Comparison of ENCODE assay signal across 9 cellular contexts in genomic region chr9:108271646-108272349, GRCh38.
A peak's percentile ranks its signal among the peaks of the same experiment; 100 is the strongest.
DNase-seq lines count a peak whose midpoint lies in the region; ATAC-seq and TF ChIP-seq lines count a peak whose summit lies in the region.
"Had no signal": no experiment of that assay in that cellular context is flagged by ENCODE, and none has a peak within 500 bp of the region (broad histone marks: within the 10 kb centered on the region; RNA-seq: fewer than 3 reads in every experiment).

No MANE protein-coding gene starts in this region.

- ATAC-seq in HG03095 (IDR thresholded peaks at IDR 0.05; ENCODE audit: unreplicated experiment) (no peak), HG02852 (IDR thresholded peaks at IDR 0.05; ENCODE audit: unreplicated experiment) (no peak)

- H3K9ac ChIP-seq in endodermal cell (ENCODE audit: extremely low read depth, low read length, poor library complexity, severe bottlenecking): peak overlapping the region; percentile 42

- H3K27me3 ChIP-seq in endodermal cell (ENCODE audit: control insufficient read depth, insufficient read depth, low read length, poor library complexity, severe bottlenecking): peaks cover 77% of the 10 kb centered on the region
- H3K27me3 ChIP-seq: cardiac muscle cell had no signal

- H3K9me3 Mint-ChIP-seq in endodermal cell (peaks cover 6% of the 10 kb centered on the region), nephron (no peaks in the 10 kb centered on the region)

- H3K4me3 ChIP-seq in AG09309 (ENCODE audit: control insufficient read depth, low read depth, low read length) (peak overlapping the region; percentile 20), endodermal cell (ENCODE audit: low read length) (no peak overlapping the region)
- H3K4me3 ChIP-seq: cardiac muscle cell had no signal

- no peak for TF ChIP-seq CTCF in AG09309 (IDR thresholded peaks at IDR 0.05; ENCODE audit: control insufficient read depth, insufficient read depth, low read depth, low read length, missing control alignments)
- no peak for TF ChIP-seq CTCF in endodermal cell (conservative IDR thresholded peaks at IDR 0.05)
- no peak for TF ChIP-seq CTCF in nephron (IDR thresholded peaks at IDR 0.05; ENCODE audit: unreplicated experiment in 3 of 3)

- H3K36me3 ChIP-seq in endodermal cell (ENCODE audit: control insufficient read depth, insufficient read depth, low read length): no peaks in the 10 kb centered on the region
- H3K36me3 ChIP-seq: cardiac muscle cell had no signal

- H3K36me3 Mint-ChIP-seq in endodermal cell (ENCODE audit: low read depth) (no peaks in the 10 kb centered on the region), nephron (ENCODE audit: low read depth) (no peaks in the 10 kb centered on the region)

- H3K4me3 Mint-ChIP-seq in endodermal cell (no peak overlapping the region), nephron (peak overlapping the region; percentile 22 to 58 (median 54))

- H3K27ac Mint-ChIP-seq in endodermal cell (peak overlapping the region; percentile 90), nephron (peak overlapping the region; percentile 83 to 89 (median 87))

- peak overlapping the region; percentile 61 for H3K27ac ChIP-seq in endodermal cell (ENCODE audit: low read depth, low read length)
- H3K27ac ChIP-seq: cardiac muscle cell had no signal

- peaks cover 69% of the 10 kb centered on the region for H3K27me3 Mint-ChIP-seq in endodermal cell (ENCODE audit: insufficient read depth)
- H3K27me3 Mint-ChIP-seq in nephron (ENCODE audit: low read depth): peaks cover 13% of the 10 kb centered on the region

- DNase-seq in AG09309 (ENCODE audit: low read depth): peak; percentile 69
- peak; percentile 74 for DNase-seq in HCEC 1CT
- peak; percentile 99 for DNase-seq in NCI-H69 (lab: John Stamatoyannopoulos, UW)
- DNase-seq in endodermal cell: peak; percentile 75
- no peak for DNase-seq in stimulated activated CD4-positive, alpha-beta T cell treated with anti-CD3 and anti-CD28 coated beads, Interleukin-4, amount 100 ng/mL, for 1 hour

- WGBS in endodermal cell (ENCODE audit: insufficient coverage in 1 of 2, insufficient read length in 1 of 2), 2 experiments: 22 to 36% methylated on average over 5 of the region's 5 CpGs

- H3K9me3 ChIP-seq in endodermal cell (ENCODE audit: control insufficient read depth, low read length): peaks cover 3% of the 10 kb centered on the region

- peaks cover 28% of the 10 kb centered on the region for H3K4me1 Mint-ChIP-seq in endodermal cell
- peaks cover 34% of the 10 kb centered on the region for H3K4me1 Mint-ChIP-seq in nephron

- H3K4me1 ChIP-seq in endodermal cell (ENCODE audit: control insufficient read depth, insufficient read depth, low read length): no peaks in the 10 kb centered on the region
